23 cellular contexts compared by ENCODE assay signal in genomic region chr15:40352221-40352901, GRCh38. TPM values are rescaled to one million over a fixed set of nuclear protein-coding genes. Genes with fewer than 3 reads are reported as not detected.
A peak's percentile ranks its signal among the peaks of the same experiment; 100 is the strongest.
DNase-seq lines count a peak whose midpoint lies in the region; ATAC-seq, FAIRE-seq and TF ChIP-seq lines count a peak whose summit lies in the region.
"Had no signal": no experiment of that assay in that cellular context is flagged by ENCODE, and none has a peak within 500 bp of the region (broad histone marks: within the 10 kb centered on the region; RNA-seq: fewer than 3 reads in every experiment).

No MANE protein-coding gene starts in this region.

- no peak for TF ChIP-seq RAD21 in HepG2 (CRISPR knock-in tag; IDR thresholded peaks at IDR 0.05)

- intact Hi-C loops in HepG2 (cut with micrococcal nuclease; ENCODE audit: unreplicated experiment) (no loop called here), right lobe of liver (cut with DNase I) (no loop called here), colonic mucosa (cut with DNase I) (no loop called here), pancreas (cut with DNase I) (no loop called here), left lung (cut with DNase I) (no loop called here)

- H3K79me2 ChIP-seq in HepG2 (ENCODE audit: insufficient read depth, low read length): no peaks in the 10 kb centered on the region

- H3K27ac ChIP-seq in HepG2 (ENCODE audit: extremely low read length, insufficient read depth, low read length): no peak overlapping the region
- no peak overlapping the region for H3K27ac ChIP-seq in right lobe of liver
- peak overlapping the region; percentile 98 for H3K27ac ChIP-seq in colonic mucosa
- H3K27ac ChIP-seq in muscle layer of duodenum (ENCODE audit: low read length): peak overlapping the region; percentile 83
- H3K27ac ChIP-seq in pancreas: no peak overlapping the region
- no peak overlapping the region for H3K27ac ChIP-seq in left lung
- H3K27ac ChIP-seq: HL-60, KMS-11 had no signal

- BruUV-seq in HepG2 (replicated peaks; lab: Mats Ljungman, UMichigan): no TSS peak

- H3K27me3 ChIP-seq in HepG2 (ENCODE audit: control insufficient read depth in 1 of 2, insufficient read depth in 2 of 2, low read length in 2 of 2) (peaks cover 0 to 17% of the 10 kb centered on the region in 2 experiments; a peak in 2 of 5 replicates), right lobe of liver (no peaks in the 10 kb centered on the region), colonic mucosa (no peaks in the 10 kb centered on the region), muscle layer of duodenum (ENCODE audit: low read depth, low read length) (no peaks in the 10 kb centered on the region), pancreas (no peaks in the 10 kb centered on the region), left lung (no peaks in the 10 kb centered on the region)
- H3K27me3 ChIP-seq: BE2C had no signal

- H3K9me3 ChIP-seq in HepG2 (ENCODE audit: low read length): no peaks in the 10 kb centered on the region
- no peaks in the 10 kb centered on the region for H3K9me3 ChIP-seq in right lobe of liver
- H3K9me3 ChIP-seq in colonic mucosa: no peaks in the 10 kb centered on the region
- no peaks in the 10 kb centered on the region for H3K9me3 ChIP-seq in muscle layer of duodenum (ENCODE audit: control insufficient read depth in 1 of 2, low read length in 2 of 2)
- no peaks in the 10 kb centered on the region for H3K9me3 ChIP-seq in pancreas
- no peaks in the 10 kb centered on the region for H3K9me3 ChIP-seq in left lung
- H3K9me3 ChIP-seq: BE2C had no signal

- H3K4me1 ChIP-seq in HepG2 (ENCODE audit: insufficient read depth, low read length) (peaks cover 54% of the 10 kb centered on the region), right lobe of liver (peaks cover 0 to 15% (median 2%) of the 10 kb centered on the region in 4 donors), colonic mucosa (peaks cover 22% of the 10 kb centered on the region), muscle layer of duodenum (ENCODE audit: control insufficient read depth in 1 of 2, insufficient read depth in 2 of 2, low read length in 2 of 2) (peaks cover 4 to 9% of the 10 kb centered on the region in 2 donors), pancreas (no peaks in the 10 kb centered on the region), left lung (peaks cover 0 to 4% of the 10 kb centered on the region in 2 donors)

- no peak overlapping the region for H3K4me2 ChIP-seq in HepG2 (ENCODE audit: low read depth, low read length)
- H3K4me2 ChIP-seq: KMS-11 had no signal

- H4K20me1 ChIP-seq in HepG2 (ENCODE audit: insufficient read depth, low read length): no peaks in the 10 kb centered on the region

- no peak for ATAC-seq in HepG2
- no peak for ATAC-seq in right lobe of liver
- ATAC-seq in pancreas: no peak
- no peak for ATAC-seq in left lung
- ATAC-seq: GM12878, Panc1, SK-N-SH treated with all-trans-retinoic acid at 6 μM for 48 hours had no signal

- TF ChIP-seq POLR2A in HepG2 (IDR thresholded peaks at IDR 0.05; ENCODE audit: insufficient read depth in 1 of 2, low read depth in 2 of 2, low read length in 2 of 2) (no peak), right lobe of liver (IDR thresholded peaks at IDR 0.05) (no peak)

- TF ChIP-seq EP300 in HepG2 (IDR thresholded peaks at IDR 0.05; ENCODE audit: low read depth in 2 of 2, low read length in 2 of 2) (no peak), HepG2 (CRISPR knock-in tag; IDR thresholded peaks at IDR 0.05; ENCODE audit: borderline replicate concordance) (no peak)

- in situ Hi-C loops in HepG2 (cut with HindIII; ENCODE audit: extremely low pct_ligation_motif_present, low pct_unique_long_range_greater_than_20kb): no loop called here
- in situ Hi-C loops in GM13977 (cut with MboI; ENCODE audit: low pct_unique_long_range_greater_than_20kb, low sequenced_read_pairs, unreplicated experiment): no loop called here

- TF ChIP-seq CTCF in HepG2 (CRISPR knock-in tag; IDR thresholded peaks at IDR 0.05): no peak
- no peak for TF ChIP-seq CTCF in right lobe of liver (IDR thresholded peaks at IDR 0.05)
- TF ChIP-seq CTCF in colonic mucosa (IDR thresholded peaks at IDR 0.05): no peak
- no peak for TF ChIP-seq CTCF in pancreas (IDR thresholded peaks at IDR 0.05)
- no peak for TF ChIP-seq CTCF in left lung (IDR thresholded peaks at IDR 0.05)
- TF ChIP-seq CTCF in GM13977 (IDR thresholded peaks at IDR 0.05; ENCODE audit: extremely low read depth, insufficient read depth, missing control alignments): no peak

- no peak overlapping the region for H3K4me3 ChIP-seq in HepG2 (replicated peaks in 1 of 3; ENCODE audit: insufficient read depth in 1 of 3, low read depth in 2 of 3, low read length in 3 of 3)
- H3K4me3 ChIP-seq in right lobe of liver: no peak overlapping the region
- peak overlapping the region; percentile 44 for H3K4me3 ChIP-seq in colonic mucosa
- H3K4me3 ChIP-seq in muscle layer of duodenum (ENCODE audit: low read depth in 1 of 2, low read length in 2 of 2): peak overlapping the region in 1 of 2 donors; percentile 43
- no peak overlapping the region for H3K4me3 ChIP-seq in pancreas
- no peak overlapping the region for H3K4me3 ChIP-seq in left lung
- H3K4me3 ChIP-seq: GM12878 had no signal

- CTCF ChIA-PET in HepG2 (lab: Yijun Ruan, JAX; ENCODE audit: low intra/inter-chr PET ratio, low total read pairs): no interaction called here

- H3K36me3 ChIP-seq in HepG2 (replicated peaks in 1 of 2; ENCODE audit: control insufficient read depth in 1 of 2, insufficient read depth in 2 of 2, low read length in 2 of 2) (no peaks in the 10 kb centered on the region), right lobe of liver (no peaks in the 10 kb centered on the region), colonic mucosa (no peaks in the 10 kb centered on the region), muscle layer of duodenum (ENCODE audit: control insufficient read depth in 1 of 2, insufficient read depth in 2 of 2, low read length in 2 of 2) (no peaks in the 10 kb centered on the region), pancreas (no peaks in the 10 kb centered on the region), left lung (no peaks in the 10 kb centered on the region)
- H3K36me3 ChIP-seq: BE2C had no signal

- DNase-seq in HepG2 (ENCODE audit: low spot score): no peak
- no peak for DNase-seq in right lobe of liver
- no peak for DNase-seq in colonic mucosa
- DNase-seq in pancreas: no peak
- no peak for DNase-seq in left lung
- DNase-seq in GM13977 (ENCODE audit: low spot score): no peak
- DNase-seq: BE2C; CD4-positive, CD25-positive, alpha-beta regulatory T cell; DND-41; H9; HFFc6; NCI-H1092 treated with DMSO at 0.1 percent for 48 hours; NCI-H1436 treated with DMSO at 0.1 percent for 48 hours; NCI-H2081 treated with DMSO at 0.1 percent for 48 hours; NCI-H446; NCI-H748 treated with DMSO at 0.1 percent for 48 hours had no signal

- FAIRE-seq in HepG2 (lab: Jason Lieb, UNC): no peak
- no peak for FAIRE-seq in pancreas (lab: Jason Lieb, UNC)
- FAIRE-seq: GM12878 had no signal

- POLR2A ChIA-PET in HepG2 (lab: Yijun Ruan, JAX): interaction anchor here (1.4 kb wide), 1 partner anchor 12 kb away, joined by 3 read pairs; the partner anchor contains the start of gene CCDC9B

- WGBS in HepG2 (ENCODE audit: low lambda C conversion rate): 61% methylated on average over 7 of the region's 7 CpGs
- WGBS in right lobe of liver (ENCODE audit: insufficient coverage, low coverage, low lambda C conversion rate, missing lambda C conversion rate): 68% methylated on average over 4 of the region's 7 CpGs
- 76 to 82% methylated on average over 7 of the region's 7 CpGs for WGBS in pancreas, 2 donors

- H3K9ac ChIP-seq in HepG2 (ENCODE audit: insufficient read depth, low read depth, low read length): no peak overlapping the region
- peak overlapping the region; percentile 66 to 94 for H3K9ac ChIP-seq in colonic mucosa (ENCODE audit: low read depth in 2 of 2, low read length in 2 of 2)
- H3K9ac ChIP-seq: KMS-11 had no signal

- no peak overlapping the region for H2AFZ ChIP-seq in HepG2 (ENCODE audit: low read length)

RNA-seq across cellular contexts. Expression of gene PHGR1, which starts 1.5 kb away (rescaled TPM):
- total RNA-seq in HepG2 (2016; rRNA removed; fragmentation: Illumina TruSeq; extraction: Trizol) (not detected in 2 replicates), right lobe of liver (not detected), colonic mucosa (1,000 to 10,000 TPM; 1,442 to 2,028 TPM), pancreas (1 to 10 TPM in 1 of 6 donors, under 1 TPM in 2, not detected in 3; 0.56 to 1.8 (median 0.78) TPM), left lung (not detected)
- total RNA-seq in HepG2 (2016; cell fraction: cytosol; rRNA removed; fragmentation: Illumina TruSeq; extraction: Trizol; ENCODE audit: low read depth): not detected in 2 replicates
- total RNA-seq in HepG2 (2016; cell fraction: insoluble cytoplasmic fraction; rRNA removed; fragmentation: Illumina TruSeq; extraction: Trizol): not detected in 2 replicates
- total RNA-seq in HepG2 (2016; cell fraction: membrane; rRNA removed; fragmentation: Illumina TruSeq; extraction: Trizol): not detected in 2 replicates
- total RNA-seq in HepG2 (2016; cell fraction: nucleus; rRNA removed; fragmentation: Illumina TruSeq; extraction: Trizol): not detected in 2 replicates
- polyA plus RNA-seq in HepG2 (2011; rRNA removed) (not detected in 2 replicates), pancreas (10 to 100 TPM; 12.4 to 41.5 TPM)
- not detected in 2 replicates for polyA plus RNA-seq in HepG2 (2011; cell fraction: cytosol; rRNA removed)
- polyA plus RNA-seq in HepG2 (2011; cell fraction: nucleus; rRNA removed): not detected in 2 replicates
- polyA plus RNA-seq in HepG2 (2012): not detected in 2 replicates
- not detected in 2 replicates for polyA plus RNA-seq in HepG2 (2016; cell fraction: cytosol; fragmentation: Illumina TruSeq; extraction: Trizol; ENCODE audit: low read depth)
- not detected in 2 replicates for polyA plus RNA-seq in HepG2 (2016; cell fraction: insoluble cytoplasmic fraction; fragmentation: Illumina TruSeq; extraction: Trizol; ENCODE audit: low read depth)
- not detected in 2 replicates for polyA plus RNA-seq in HepG2 (2016; cell fraction: membrane; fragmentation: Illumina TruSeq; extraction: Trizol; ENCODE audit: low read depth)
- not detected in 2 replicates for polyA plus RNA-seq in HepG2 (2016; cell fraction: nucleus; fragmentation: Illumina TruSeq; extraction: Trizol; ENCODE audit: insufficient read depth, low read depth)
- polyA minus RNA-seq in HepG2 (2011; rRNA and poly(A)+ RNA removed; ENCODE audit: low replicate concordance): not detected in 2 replicates
- polyA minus RNA-seq in HepG2 (2011; cell fraction: cytosol; rRNA and poly(A)+ RNA removed): not detected in 2 replicates
- not detected in 2 replicates for polyA minus RNA-seq in HepG2 (2011; cell fraction: nucleus; rRNA and poly(A)+ RNA removed)
- total RNA-seq: A673; CD4-positive, CD25-positive, alpha-beta regulatory T cell; GM12878; H9; HFFc6 had no signal
- polyA plus RNA-seq: CD4-positive, CD25-positive, alpha-beta regulatory T cell; GM12878 had no signal

RNA-seq across cellular contexts. Expression of gene DISP2, which starts 5.7 kb away (rescaled TPM):
- total RNA-seq in HepG2 (2016; rRNA removed; fragmentation: Illumina TruSeq; extraction: Trizol): 0.09 and 0.15 TPM in 2 replicates
- 0.20 TPM in 1 of 2 replicates, not detected in the other for total RNA-seq in HepG2 (2016; cell fraction: cytosol; rRNA removed; fragmentation: Illumina TruSeq; extraction: Trizol; ENCODE audit: low read depth)
- 0.01 and 0.15 TPM in 2 replicates for total RNA-seq in HepG2 (2016; cell fraction: insoluble cytoplasmic fraction; rRNA removed; fragmentation: Illumina TruSeq; extraction: Trizol)
- total RNA-seq in HepG2 (2016; cell fraction: membrane; rRNA removed; fragmentation: Illumina TruSeq; extraction: Trizol): 0.14 and 0.25 TPM in 2 replicates
- 0.09 and 0.88 TPM in 2 replicates for total RNA-seq in HepG2 (2016; cell fraction: nucleus; rRNA removed; fragmentation: Illumina TruSeq; extraction: Trizol)
- polyA plus RNA-seq in HepG2 (2011; rRNA removed): 0.07 and 0.32 TPM in 2 replicates
- 0.03 and 0.05 TPM in 2 replicates for polyA plus RNA-seq in HepG2 (2011; cell fraction: cytosol; rRNA removed)
- 0.12 and 0.14 TPM in 2 replicates for polyA plus RNA-seq in HepG2 (2011; cell fraction: nucleus; rRNA removed)
- 0.03 and 0.12 TPM in 2 replicates for polyA plus RNA-seq in HepG2 (2012)
- 0.01 and 0.08 TPM in 2 replicates for polyA plus RNA-seq in HepG2 (2016; cell fraction: cytosol; fragmentation: Illumina TruSeq; extraction: Trizol; ENCODE audit: low read depth)
- 0.03 and 0.20 TPM in 2 replicates for polyA plus RNA-seq in HepG2 (2016; cell fraction: insoluble cytoplasmic fraction; fragmentation: Illumina TruSeq; extraction: Trizol; ENCODE audit: low read depth)
- 0.26 and 0.30 TPM in 2 replicates for polyA plus RNA-seq in HepG2 (2016; cell fraction: membrane; fragmentation: Illumina TruSeq; extraction: Trizol; ENCODE audit: low read depth)
- polyA plus RNA-seq in HepG2 (2016; cell fraction: nucleus; fragmentation: Illumina TruSeq; extraction: Trizol; ENCODE audit: insufficient read depth, low read depth): 1.5 and 2.3 TPM in 2 replicates
- 0.40 and 1.0 TPM in 2 replicates for polyA minus RNA-seq in HepG2 (2011; rRNA and poly(A)+ RNA removed; ENCODE audit: low replicate concordance)
- polyA minus RNA-seq in HepG2 (2011; cell fraction: cytosol; rRNA and poly(A)+ RNA removed): 0.09 and 0.59 TPM in 2 replicates
- polyA minus RNA-seq in HepG2 (2011; cell fraction: nucleus; rRNA and poly(A)+ RNA removed): 0.37 and 0.64 TPM in 2 replicates
- total RNA-seq in right lobe of liver: under 1 TPM; 0.06 to 0.71 (median 0.16) TPM
- 10 to 100 TPM; 12.6 to 16.3 TPM for total RNA-seq in colonic mucosa
- total RNA-seq in pancreas: 1 to 10 TPM in 2 of 6 donors, under 1 TPM in 4; 0.14 to 2.0 (median 0.70) TPM
- polyA plus RNA-seq in pancreas: 1 to 10 TPM; 4.1 TPM
- total RNA-seq in left lung: 1 to 10 TPM in 1 of 2 donors, under 1 TPM in 1; 0.65 to 2.5 TPM
- total RNA-seq: GM12878 had no signal

RNA-seq across cellular contexts. Expression of gene CCDC9B, which starts 11.6 kb away (rescaled TPM):
- 1.0 and 1.6 TPM in 2 replicates for total RNA-seq in HepG2 (2016; rRNA removed; fragmentation: Illumina TruSeq; extraction: Trizol)
- 0.20 and 0.71 TPM in 2 replicates for total RNA-seq in HepG2 (2016; cell fraction: cytosol; rRNA removed; fragmentation: Illumina TruSeq; extraction: Trizol; ENCODE audit: low read depth)
- 0.89 and 1.7 TPM in 2 replicates for total RNA-seq in HepG2 (2016; cell fraction: insoluble cytoplasmic fraction; rRNA removed; fragmentation: Illumina TruSeq; extraction: Trizol)
- 0.74 and 0.79 TPM in 2 replicates for total RNA-seq in HepG2 (2016; cell fraction: membrane; rRNA removed; fragmentation: Illumina TruSeq; extraction: Trizol)
- 5.4 and 6.0 TPM in 2 replicates for total RNA-seq in HepG2 (2016; cell fraction: nucleus; rRNA removed; fragmentation: Illumina TruSeq; extraction: Trizol)
- polyA plus RNA-seq in HepG2 (2011; rRNA removed): 0.98 and 1.3 TPM in 2 replicates
- polyA plus RNA-seq in HepG2 (2011; cell fraction: cytosol; rRNA removed): 0.34 and 0.46 TPM in 2 replicates
- 16.0 and 21.0 TPM in 2 replicates for polyA plus RNA-seq in HepG2 (2011; cell fraction: nucleus; rRNA removed)
- 1.9 and 2.3 TPM in 2 replicates for polyA plus RNA-seq in HepG2 (2012)
- polyA plus RNA-seq in HepG2 (2016; cell fraction: cytosol; fragmentation: Illumina TruSeq; extraction: Trizol; ENCODE audit: low read depth): 0.20 and 0.31 TPM in 2 replicates
- polyA plus RNA-seq in HepG2 (2016; cell fraction: insoluble cytoplasmic fraction; fragmentation: Illumina TruSeq; extraction: Trizol; ENCODE audit: low read depth): 0.72 and 1.5 TPM in 2 replicates
- polyA plus RNA-seq in HepG2 (2016; cell fraction: membrane; fragmentation: Illumina TruSeq; extraction: Trizol; ENCODE audit: low read depth): 0.16 and 0.26 TPM in 2 replicates
- 10.8 and 14.7 TPM in 2 replicates for polyA plus RNA-seq in HepG2 (2016; cell fraction: nucleus; fragmentation: Illumina TruSeq; extraction: Trizol; ENCODE audit: insufficient read depth, low read depth)
- polyA minus RNA-seq in HepG2 (2011; rRNA and poly(A)+ RNA removed; ENCODE audit: low replicate concordance): 3.8 and 11.1 TPM in 2 replicates
- 0.69 and 2.3 TPM in 2 replicates for polyA minus RNA-seq in HepG2 (2011; cell fraction: cytosol; rRNA and poly(A)+ RNA removed)
- 16.1 and 20.5 TPM in 2 replicates for polyA minus RNA-seq in HepG2 (2011; cell fraction: nucleus; rRNA and poly(A)+ RNA removed)
- total RNA-seq in right lobe of liver: 10 to 100 TPM in 1 of 6 experiments, 1 to 10 TPM in 5; 4.2 to 11.9 (median 4.7) TPM
- 10 to 100 TPM; 13.1 to 28.7 TPM for total RNA-seq in colonic mucosa
- total RNA-seq in pancreas: 10 to 100 TPM; 18.3 to 63.6 (median 29.9) TPM
- polyA plus RNA-seq in pancreas: 10 to 100 TPM; 32.0 to 72.3 TPM
- total RNA-seq in left lung: 10 to 100 TPM; 31.7 to 65.4 TPM

RNA-seq across cellular contexts. Expression of gene INAFM2, which starts 28.9 kb away (rescaled TPM):
- total RNA-seq in HepG2 (2016; rRNA removed; fragmentation: Illumina TruSeq; extraction: Trizol): 6.5 and 8.1 TPM in 2 replicates
- 2.3 and 2.5 TPM in 2 replicates for total RNA-seq in HepG2 (2016; cell fraction: cytosol; rRNA removed; fragmentation: Illumina TruSeq; extraction: Trizol; ENCODE audit: low read depth)
- 6.7 and 7.0 TPM in 2 replicates for total RNA-seq in HepG2 (2016; cell fraction: insoluble cytoplasmic fraction; rRNA removed; fragmentation: Illumina TruSeq; extraction: Trizol)
- 8.8 and 9.5 TPM in 2 replicates for total RNA-seq in HepG2 (2016; cell fraction: membrane; rRNA removed; fragmentation: Illumina TruSeq; extraction: Trizol)
- 5.3 and 7.0 TPM in 2 replicates for total RNA-seq in HepG2 (2016; cell fraction: nucleus; rRNA removed; fragmentation: Illumina TruSeq; extraction: Trizol)
- 5.4 and 5.5 TPM in 2 replicates for polyA plus RNA-seq in HepG2 (2011; rRNA removed)
- 2.7 and 3.4 TPM in 2 replicates for polyA plus RNA-seq in HepG2 (2011; cell fraction: cytosol; rRNA removed)
- 2.2 and 2.7 TPM in 2 replicates for polyA plus RNA-seq in HepG2 (2011; cell fraction: nucleus; rRNA removed)
- polyA plus RNA-seq in HepG2 (2012): 4.1 and 4.6 TPM in 2 replicates
- polyA plus RNA-seq in HepG2 (2016; cell fraction: cytosol; fragmentation: Illumina TruSeq; extraction: Trizol; ENCODE audit: low read depth): 1.7 and 3.1 TPM in 2 replicates
- polyA plus RNA-seq in HepG2 (2016; cell fraction: insoluble cytoplasmic fraction; fragmentation: Illumina TruSeq; extraction: Trizol; ENCODE audit: low read depth): 6.6 and 7.4 TPM in 2 replicates
- polyA plus RNA-seq in HepG2 (2016; cell fraction: membrane; fragmentation: Illumina TruSeq; extraction: Trizol; ENCODE audit: low read depth): 5.0 and 6.1 TPM in 2 replicates
- 5.7 and 8.4 TPM in 2 replicates for polyA plus RNA-seq in HepG2 (2016; cell fraction: nucleus; fragmentation: Illumina TruSeq; extraction: Trizol; ENCODE audit: insufficient read depth, low read depth)
- 3.4 and 5.5 TPM in 2 replicates for polyA minus RNA-seq in HepG2 (2011; rRNA and poly(A)+ RNA removed; ENCODE audit: low replicate concordance)
- 4.6 and 5.2 TPM in 2 replicates for polyA minus RNA-seq in HepG2 (2011; cell fraction: cytosol; rRNA and poly(A)+ RNA removed)
- polyA minus RNA-seq in HepG2 (2011; cell fraction: nucleus; rRNA and poly(A)+ RNA removed): 2.2 and 4.2 TPM in 2 replicates
- 1 to 10 TPM; 4.6 to 8.7 (median 5.8) TPM for total RNA-seq in right lobe of liver
- total RNA-seq in colonic mucosa: 10 to 100 TPM; 10.8 to 28.6 TPM
- total RNA-seq in pancreas: 10 to 100 TPM in 5 of 6 donors, 1 to 10 TPM in 1; 8.1 to 16.4 (median 11.3) TPM
- 10 to 100 TPM in 1 of 2 donors, 1 to 10 TPM in 1; 6.5 to 11.7 TPM for polyA plus RNA-seq in pancreas
- total RNA-seq in left lung: 10 to 100 TPM; 27.1 to 37.1 TPM

RNA-seq across cellular contexts. Expression of gene KNSTRN, which starts 30.2 kb away (rescaled TPM):
- 62.3 and 82.1 TPM in 2 replicates for total RNA-seq in HepG2 (2016; rRNA removed; fragmentation: Illumina TruSeq; extraction: Trizol)
- 28.6 and 31.3 TPM in 2 replicates for total RNA-seq in HepG2 (2016; cell fraction: cytosol; rRNA removed; fragmentation: Illumina TruSeq; extraction: Trizol; ENCODE audit: low read depth)
- total RNA-seq in HepG2 (2016; cell fraction: insoluble cytoplasmic fraction; rRNA removed; fragmentation: Illumina TruSeq; extraction: Trizol): 60.3 and 80.7 TPM in 2 replicates
- 43.2 and 48.2 TPM in 2 replicates for total RNA-seq in HepG2 (2016; cell fraction: membrane; rRNA removed; fragmentation: Illumina TruSeq; extraction: Trizol)
- 31.0 and 33.7 TPM in 2 replicates for total RNA-seq in HepG2 (2016; cell fraction: nucleus; rRNA removed; fragmentation: Illumina TruSeq; extraction: Trizol)
- polyA plus RNA-seq in HepG2 (2011; rRNA removed): 12.9 and 20.3 TPM in 2 replicates
- polyA plus RNA-seq in HepG2 (2011; cell fraction: cytosol; rRNA removed): 11.9 and 12.5 TPM in 2 replicates
- 10.3 and 10.6 TPM in 2 replicates for polyA plus RNA-seq in HepG2 (2011; cell fraction: nucleus; rRNA removed)
- 13.8 and 21.5 TPM in 2 replicates for polyA plus RNA-seq in HepG2 (2012)
- polyA plus RNA-seq in HepG2 (2016; cell fraction: cytosol; fragmentation: Illumina TruSeq; extraction: Trizol; ENCODE audit: low read depth): 15.1 and 18.4 TPM in 2 replicates
- 70.7 and 72.8 TPM in 2 replicates for polyA plus RNA-seq in HepG2 (2016; cell fraction: insoluble cytoplasmic fraction; fragmentation: Illumina TruSeq; extraction: Trizol; ENCODE audit: low read depth)
- polyA plus RNA-seq in HepG2 (2016; cell fraction: membrane; fragmentation: Illumina TruSeq; extraction: Trizol; ENCODE audit: low read depth): 25.7 and 26.6 TPM in 2 replicates
- polyA plus RNA-seq in HepG2 (2016; cell fraction: nucleus; fragmentation: Illumina TruSeq; extraction: Trizol; ENCODE audit: insufficient read depth, low read depth): 48.7 and 55.8 TPM in 2 replicates
- 9.8 and 86.6 TPM in 2 replicates for polyA minus RNA-seq in HepG2 (2011; rRNA and poly(A)+ RNA removed; ENCODE audit: low replicate concordance)
- polyA minus RNA-seq in HepG2 (2011; cell fraction: cytosol; rRNA and poly(A)+ RNA removed): 9.2 and 11.1 TPM in 2 replicates
- polyA minus RNA-seq in HepG2 (2011; cell fraction: nucleus; rRNA and poly(A)+ RNA removed): 17.2 and 23.4 TPM in 2 replicates
- total RNA-seq in right lobe of liver: 10 to 100 TPM in 4 of 6 experiments, 1 to 10 TPM in 2; 5.4 to 17.2 (median 11.2) TPM
- total RNA-seq in colonic mucosa: 10 to 100 TPM; 12.2 to 51.2 TPM
- 1 to 10 TPM; 2.2 to 8.4 (median 3.3) TPM for total RNA-seq in pancreas
- polyA plus RNA-seq in pancreas: 1 to 10 TPM; 3.1 to 5.3 TPM
- total RNA-seq in left lung: 10 to 100 TPM; 14.2 to 32.2 TPM

Comparison
In these comparisons a context has a peak if more than half of its experiments do, and no peak if none do; other contexts are left out.
1. H3K27ac ChIP-seq: peak in colonic mucosa (single experiment) and muscle layer of duodenum (single experiment); none in HepG2 (single experiment), right lobe of liver (0 of 3), pancreas (0 of 4) and left lung (0 of 2).
2. RNA of gene PHGR1, which starts 1.5 kb away (total RNA-seq): 1,442 to 2,028 TPM in colonic mucosa; 0.56 to 1.8 TPM in pancreas, not detected in HepG2, not detected in right lobe of liver and not detected in left lung; every median in the first group is over 100 times any median in the second.